11 cellular contexts compared by ENCODE assay signal in the genomic region with DNA sequence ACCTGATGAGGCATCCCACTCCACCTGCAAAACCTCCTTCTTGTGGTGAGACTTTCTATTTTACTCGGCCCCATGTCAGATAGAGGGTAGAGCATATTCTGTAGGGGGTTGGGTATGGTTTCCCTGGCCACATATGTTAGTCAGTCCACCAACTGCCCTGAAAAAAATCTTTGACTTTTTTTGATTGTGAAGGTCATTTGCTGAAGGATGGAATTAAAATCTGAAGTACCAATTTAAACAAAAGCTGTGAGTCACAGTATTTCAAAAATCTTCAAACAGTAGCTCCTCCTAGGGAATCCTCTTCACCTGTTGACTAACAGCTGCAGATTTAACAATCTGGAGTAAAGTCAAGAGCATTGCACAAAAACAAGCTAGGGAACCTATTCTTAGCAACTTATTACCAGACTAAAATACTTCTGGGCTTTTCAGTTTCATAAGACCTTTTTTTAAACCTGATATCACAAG. TPM values are rescaled to one million over a fixed set of nuclear protein-coding genes. Genes with fewer than 3 reads are reported as not detected.
DNase-seq lines count a peak whose midpoint lies in the region; ATAC-seq and TF ChIP-seq lines count a peak whose summit lies in the region.
"Had no signal": no experiment of that assay in that cellular context is flagged by ENCODE, and none has a peak within 500 bp of the region (broad histone marks: within the 10 kb centered on the region; RNA-seq: fewer than 3 reads in every experiment).

No MANE protein-coding gene starts in this region.

- 26 to 30% (median 29%) methylated on average over 1 of the region's 1 CpG for WGBS in psoas muscle, 3 donors
- 76 to 80% methylated on average over 1 of the region's 1 CpG for WGBS in upper lobe of left lung, 2 donors

- H3K27me3 ChIP-seq in psoas muscle (ENCODE audit: insufficient read depth in 3 of 3, low read length in 2 of 3) (no peaks in the 10 kb centered on the region), upper lobe of left lung (no peaks in the 10 kb centered on the region)

- TF ChIP-seq CTCF in psoas muscle (IDR thresholded peaks at IDR 0.05), result no peak
- TF ChIP-seq CTCF in upper lobe of left lung (IDR thresholded peaks at IDR 0.05), result no peak

- H3K4me3 ChIP-seq in psoas muscle (peak overlapping the region; percentile 50), upper lobe of left lung (no peak overlapping the region)

- peak; percentile 91 for ATAC-seq in activated CD4-positive, alpha-beta T cell treated with anti-CD3 and anti-CD28 coated beads for 36 hours
- peak; percentile 92 for ATAC-seq in GM21515 (IDR thresholded peaks at IDR 0.05; ENCODE audit: unreplicated experiment)
- peak; percentile 94 for ATAC-seq in HG03175 (IDR thresholded peaks at IDR 0.05; ENCODE audit: unreplicated experiment)
- ATAC-seq in psoas muscle, result peak; percentile 84 to 93 (median 88)
- no peak for ATAC-seq in upper lobe of left lung (ENCODE audit: low FRiP score in 2 of 2)

- no peaks in the 10 kb centered on the region for H3K9me3 Mint-ChIP-seq in activated CD4-positive, alpha-beta T cell treated with anti-CD3 and anti-CD28 coated beads for 36 hours (ENCODE audit: low read depth)

- H3K27ac ChIP-seq in psoas muscle, result peak overlapping the region; percentile 83
- no peak overlapping the region for H3K27ac ChIP-seq in upper lobe of left lung

- POLR2A ChIA-PET in activated CD4-positive, alpha-beta T cell treated with anti-CD3 and anti-CD28 coated beads for 36 hours (lab: Charles Lee), result no interaction called here

- no peaks in the 10 kb centered on the region for H3K4me1 Mint-ChIP-seq in activated CD4-positive, alpha-beta T cell treated with anti-CD3 and anti-CD28 coated beads for 36 hours

- H3K27ac Mint-ChIP-seq in activated CD4-positive, alpha-beta T cell treated with anti-CD3 and anti-CD28 coated beads for 36 hours, result no peak overlapping the region

- CTCF ChIA-PET in activated CD4-positive, alpha-beta T cell treated with anti-CD3 and anti-CD28 coated beads for 36 hours (lab: Charles Lee), result interaction anchor here (0.8 kb wide), 1 partner anchor 118 kb away, joined by 3 read pairs; no protein-coding TSS in a partner anchor

- no peaks in the 10 kb centered on the region for H3K36me3 Mint-ChIP-seq in activated CD4-positive, alpha-beta T cell treated with anti-CD3 and anti-CD28 coated beads for 36 hours (ENCODE audit: low read depth)

- no peaks in the 10 kb centered on the region for H3K9me3 ChIP-seq in psoas muscle
- no peaks in the 10 kb centered on the region for H3K9me3 ChIP-seq in upper lobe of left lung

- intact Hi-C loops in activated CD4-positive, alpha-beta T cell treated with anti-CD3 and anti-CD28 coated beads for 36 hours (cut with DNase I, micrococcal nuclease), result no loop called here
- intact Hi-C loops in psoas muscle (cut with DNase I), result no loop called here

- TF ChIP-seq POLR2A in upper lobe of left lung (IDR thresholded peaks at IDR 0.05), result no peak

- peaks cover 30% of the 10 kb centered on the region for H3K4me1 ChIP-seq in psoas muscle
- no peaks in the 10 kb centered on the region for H3K4me1 ChIP-seq in upper lobe of left lung

- peaks cover 28% of the 10 kb centered on the region for H3K27me3 Mint-ChIP-seq in activated CD4-positive, alpha-beta T cell treated with anti-CD3 and anti-CD28 coated beads for 36 hours

- no peaks in the 10 kb centered on the region for H3K36me3 ChIP-seq in psoas muscle (ENCODE audit: insufficient read depth in 1 of 2, low read depth in 1 of 2)
- H3K36me3 ChIP-seq in upper lobe of left lung, result no peaks in the 10 kb centered on the region

- DNase-seq in activated CD4-positive, alpha-beta T cell treated with anti-CD3 and anti-CD28 coated beads for 36 hours, result peak; percentile 13
- no peak for DNase-seq in activated CD4-positive, alpha-beta T cell treated with anti-CD3 and anti-CD28 coated beads for 48 hours
- DNase-seq in psoas muscle, result no peak
- no peak for DNase-seq in activated T-cell treated with anti-CD3 and anti-CD28 coated beads for 4 hours
- DNase-seq in upper lobe of left lung, result no peak
- DNase-seq in activated CD4-positive, alpha-beta T cell treated with anti-CD3 and anti-CD28 coated beads, Interleukin-2, amount 50 U/mL, for 1 hour, result no peak
- DNase-seq: activated gamma-delta T cell treated with Interleukin-2 at 50 U/mL for 16 hours; effector CD4-positive, alpha-beta T cell; NCI-H1436 treated with DMSO at 0.1 percent for 48 hours had no signal

- H3K4me3 Mint-ChIP-seq in activated CD4-positive, alpha-beta T cell treated with anti-CD3 and anti-CD28 coated beads for 36 hours, result no peak overlapping the region

- TF ChIP-seq EP300 in upper lobe of left lung (IDR thresholded peaks at IDR 0.05), result no peak

RNA-seq across cellular contexts. Expression of a gene that starts 8.0 kb away (rescaled TPM):
- total RNA-seq in activated CD4-positive, alpha-beta T cell treated with anti-CD3 and anti-CD28 coated beads for 36 hours, result under 1 TPM; 0.34 to 0.40 TPM
- total RNA-seq in psoas muscle (1 to 10 TPM in 2 of 4 donors, under 1 TPM in 2; 0.54 to 7.0 (median 3.2) TPM), upper lobe of left lung (under 1 TPM in 4 of 6 donors, not detected in 2; 0.15 to 0.79 (median 0.48) TPM)
- polyA plus RNA-seq in psoas muscle, result 1 to 10 TPM in 1 of 3 donors, under 1 TPM in 2; 0.07 to 5.9 (median 0.65) TPM

RNA-seq across cellular contexts. Expression of a gene that starts 53.8 kb away (rescaled TPM):
- total RNA-seq in activated CD4-positive, alpha-beta T cell treated with anti-CD3 and anti-CD28 coated beads for 36 hours, result 10 to 100 TPM; 27.3 to 40.3 TPM
- total RNA-seq in psoas muscle, result 10 to 100 TPM; 32.1 to 45.5 (median 41.4) TPM
- polyA plus RNA-seq in psoas muscle, result 10 to 100 TPM; 22.5 to 33.8 (median 31.4) TPM
- total RNA-seq in upper lobe of left lung, result 10 to 100 TPM; 14.1 to 44.0 (median 25.7) TPM

RNA-seq across cellular contexts. Expression of a gene that starts 55.8 kb away (rescaled TPM):
- not detected for total RNA-seq in activated CD4-positive, alpha-beta T cell treated with anti-CD3 and anti-CD28 coated beads for 36 hours
- total RNA-seq in psoas muscle (1,000 to 10,000 TPM; 2,718 to 5,341 (median 3,828) TPM), upper lobe of left lung (100 to 1,000 TPM in 1 of 6 donors, 10 to 100 TPM in 5; 15.9 to 183 (median 42.2) TPM)
- 1,000 to 10,000 TPM in 2 of 3 donors, 100 to 1,000 TPM in 1; 703 to 2,553 (median 1,460) TPM for polyA plus RNA-seq in psoas muscle

Comparison
In these comparisons a context has a peak if more than half of its experiments do, and no peak if none do; other contexts are left out.
1. ATAC-seq: peak in activated CD4-positive, alpha-beta T cell treated with anti-CD3 and anti-CD28 coated beads for 36 hours (single experiment), GM21515 (single experiment), HG03175 (single experiment) and psoas muscle (4 of 4); none in upper lobe of left lung (0 of 2).
2. RNA of a gene that starts 55.8 kb away (total RNA-seq): 2,718 to 5,341 TPM in psoas muscle and 15.9 to 183 TPM in upper lobe of left lung; not detected in activated CD4-positive, alpha-beta T cell treated with anti-CD3 and anti-CD28 coated beads for 36 hours; every median in the first group is over 10 times any median in the second.